In the genomic region with DNA sequence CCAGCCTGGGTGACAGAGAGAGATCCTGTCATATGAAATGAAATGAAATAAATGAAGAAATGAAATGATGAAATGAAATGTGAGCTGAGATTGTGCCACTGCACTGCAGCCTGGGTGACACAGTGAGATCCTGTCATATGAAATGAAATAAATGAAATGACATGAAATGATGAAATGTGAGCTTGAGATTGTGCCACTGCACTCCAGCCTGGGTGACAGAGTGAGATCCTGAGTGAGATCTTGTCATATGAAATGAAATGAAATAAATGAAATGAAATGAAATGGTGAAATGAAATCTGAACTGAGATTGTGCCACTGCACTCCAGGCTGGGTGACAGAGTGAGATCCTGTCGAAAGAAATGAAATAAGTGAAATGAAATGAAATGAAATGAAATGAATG, we compare ENCODE assay signal across 7 cellular contexts. TPM values are rescaled to one million over a fixed set of nuclear protein-coding genes. Genes with fewer than 3 reads are reported as not detected.
A peak's percentile ranks its signal among the peaks of the same experiment; 100 is the strongest.
DNase-seq lines count a peak whose midpoint lies in the region; ATAC-seq and TF ChIP-seq lines count a peak whose summit lies in the region.
"Not testable (repeated sequence)": the region's sequence is repeated elsewhere in the genome, so short reads cannot be mapped to it uniquely, and the experiment has no call there.

No MANE protein-coding gene starts in this region.

- H4K91ac ChIP-seq in H9 (ENCODE audit: insufficient read length, low read depth, low read length), result not testable (repeated sequence)

- H3K4me2 ChIP-seq in H9 (ENCODE audit: insufficient read depth, insufficient read length, low read length), result not testable (repeated sequence)

- not testable (repeated sequence) for H3K27me3 Mint-ChIP-seq in H9 (ENCODE audit: low read depth); activated CD4-positive, alpha-beta T cell treated with anti-CD3 and anti-CD28 coated beads for 36 hours; activated T-cell treated with anti-CD3 and anti-CD28 coated beads, Interleukin-2, amount 50 U/mL, for 72 hours (ENCODE audit: low read depth); activated naive CD8-positive, alpha-beta T cell treated with anti-CD3 and anti-CD28 coated beads for 36 hours; stimulated activated naive CD8-positive, alpha-beta T cell treated with anti-CD3 and anti-CD28 coated beads, Interleukin-15, Interleukin-2, amounts not matched to agents 100 ng/mL and 50 ng/mL, for 24 hours
- peaks cover 13% of the 10 kb centered on the region for H3K27me3 Mint-ChIP-seq in MCF 10A (ENCODE audit: insufficient read depth, unreplicated experiment)
- peaks cover 8 to 20% of the 10 kb centered on the region in 2 donors for H3K27me3 Mint-ChIP-seq in natural killer cell treated with Interleukin-12 subunit alpha and Interleukin-12 subunit beta and Interleukin-15 and Interleukin-18, amount 100 ng/mL, for 72 hours

- not testable (repeated sequence) for H2BK20ac ChIP-seq in H9 (ENCODE audit: low read depth, low read length, poor library complexity, severe bottlenecking)

- not testable (repeated sequence) for H3K4me1 Mint-ChIP-seq in H9
- peaks cover 41% of the 10 kb centered on the region for H3K4me1 Mint-ChIP-seq in activated CD4-positive, alpha-beta T cell treated with anti-CD3 and anti-CD28 coated beads for 36 hours
- peaks cover 58% of the 10 kb centered on the region for H3K4me1 Mint-ChIP-seq in activated T-cell treated with anti-CD3 and anti-CD28 coated beads, Interleukin-2, amount 50 U/mL, for 72 hours (ENCODE audit: low read depth)
- H3K4me1 Mint-ChIP-seq in activated naive CD8-positive, alpha-beta T cell treated with anti-CD3 and anti-CD28 coated beads for 36 hours, result peaks cover 20% of the 10 kb centered on the region
- H3K4me1 Mint-ChIP-seq in MCF 10A (ENCODE audit: insufficient read depth, unreplicated experiment), result peaks cover 30% of the 10 kb centered on the region
- H3K4me1 Mint-ChIP-seq in natural killer cell treated with Interleukin-12 subunit alpha and Interleukin-12 subunit beta and Interleukin-15 and Interleukin-18, amount 100 ng/mL, for 72 hours (ENCODE audit: low read depth in 2 of 2), result peaks cover 26 to 27% of the 10 kb centered on the region in 2 donors
- peaks cover 29% of the 10 kb centered on the region for H3K4me1 Mint-ChIP-seq in stimulated activated naive CD8-positive, alpha-beta T cell treated with anti-CD3 and anti-CD28 coated beads, Interleukin-15, Interleukin-2, amounts not matched to agents 100 ng/mL and 50 ng/mL, for 24 hours (ENCODE audit: low read depth)

- H4K5ac ChIP-seq in H9 (ENCODE audit: insufficient read length, low read depth, low read length), result not testable (repeated sequence)

- intact Hi-C loops in activated CD4-positive, alpha-beta T cell treated with anti-CD3 and anti-CD28 coated beads for 36 hours (cut with DNase I, micrococcal nuclease), result loop anchor here in 1 of 2 experiments (5.0 kb wide), 1 partner anchor 52 kb away; no protein-coding TSS in a partner anchor
- intact Hi-C loops in MCF 10A (cut with micrococcal nuclease), result not testable (repeated sequence)

- not testable (repeated sequence) for H3K79me1 ChIP-seq in H9 (ENCODE audit: insufficient read depth, low read depth, low read length, poor library complexity, severe bottlenecking)

- not testable (repeated sequence) for H2BK120ac ChIP-seq in H9 (ENCODE audit: low read depth, low read length, poor library complexity, severe bottlenecking)

- H4K8ac ChIP-seq in H9 (replicated peaks; ENCODE audit: insufficient read length, low read depth, low read length), result not testable (repeated sequence)

- not testable (repeated sequence) for H3K27me3 ChIP-seq in H9 (ENCODE audit: insufficient read depth, low read length)

- H3K23ac ChIP-seq in H9 (ENCODE audit: insufficient read length, low read depth, low read length), result not testable (repeated sequence)

- not testable (repeated sequence) for H4K20me1 ChIP-seq in H9 (ENCODE audit: control insufficient read depth, insufficient read depth, insufficient read length)

- not testable (repeated sequence) for H3K14ac ChIP-seq in H9 (ENCODE audit: insufficient read depth, low read length)

- BruUV-seq in MCF 10A (replicated peaks; lab: Mats Ljungman, UMichigan), result not testable (repeated sequence)

- peaks cover 0 to 10% (median 4%) of the 10 kb centered on the region in 3 experiments; a peak in 3 of 7 replicates for H3K36me3 Mint-ChIP-seq in H9 (ENCODE audit: insufficient read depth in 1 of 3, low read depth in 3 of 3)
- not testable (repeated sequence) for H3K36me3 Mint-ChIP-seq in activated CD4-positive, alpha-beta T cell treated with anti-CD3 and anti-CD28 coated beads for 36 hours (ENCODE audit: low read depth); MCF 10A (ENCODE audit: insufficient read depth, unreplicated experiment); natural killer cell treated with Interleukin-12 subunit alpha and Interleukin-12 subunit beta and Interleukin-15 and Interleukin-18, amount 100 ng/mL, for 72 hours; stimulated activated naive CD8-positive, alpha-beta T cell treated with anti-CD3 and anti-CD28 coated beads, Interleukin-15, Interleukin-2, amounts not matched to agents 100 ng/mL and 50 ng/mL, for 24 hours (ENCODE audit: low read depth)
- H3K36me3 Mint-ChIP-seq in activated T-cell treated with anti-CD3 and anti-CD28 coated beads, Interleukin-2, amount 50 U/mL, for 72 hours (ENCODE audit: insufficient read depth in 2 of 2), result peaks cover 10 to 18% of the 10 kb centered on the region in 2 donors
- H3K36me3 Mint-ChIP-seq in activated naive CD8-positive, alpha-beta T cell treated with anti-CD3 and anti-CD28 coated beads for 36 hours, result peaks cover 26% of the 10 kb centered on the region

- H3K9me3 Mint-ChIP-seq in H9; activated CD4-positive, alpha-beta T cell treated with anti-CD3 and anti-CD28 coated beads for 36 hours (ENCODE audit: low read depth); activated T-cell treated with anti-CD3 and anti-CD28 coated beads, Interleukin-2, amount 50 U/mL, for 72 hours; activated naive CD8-positive, alpha-beta T cell treated with anti-CD3 and anti-CD28 coated beads for 36 hours; MCF 10A (ENCODE audit: unreplicated experiment); natural killer cell treated with Interleukin-12 subunit alpha and Interleukin-12 subunit beta and Interleukin-15 and Interleukin-18, amount 100 ng/mL, for 72 hours; stimulated activated naive CD8-positive, alpha-beta T cell treated with anti-CD3 and anti-CD28 coated beads, Interleukin-15, Interleukin-2, amounts not matched to agents 100 ng/mL and 50 ng/mL, for 24 hours: not testable (repeated sequence)

- not testable (repeated sequence) for ATAC-seq in activated CD4-positive, alpha-beta T cell treated with anti-CD3 and anti-CD28 coated beads for 36 hours; activated T-cell treated with anti-CD3 and anti-CD28 coated beads, Interleukin-2, amount 50 U/mL, for 72 hours (replicated peaks in 1 of 2)
- peak in 1 of 2 donors; percentile 43 for ATAC-seq in natural killer cell treated with Interleukin-12 subunit alpha and Interleukin-12 subunit beta and Interleukin-15 and Interleukin-18, amount 100 ng/mL, for 72 hours

- H3K27ac Mint-ChIP-seq in H9, result peak overlapping the region in 2 of 3 experiments; percentile 9 to 13; a peak in 2 of 7 replicates
- H3K27ac Mint-ChIP-seq in activated CD4-positive, alpha-beta T cell treated with anti-CD3 and anti-CD28 coated beads for 36 hours, result peak overlapping the region; percentile 80
- peak overlapping the region; percentile 98 for H3K27ac Mint-ChIP-seq in activated T-cell treated with anti-CD3 and anti-CD28 coated beads, Interleukin-2, amount 50 U/mL, for 72 hours
- H3K27ac Mint-ChIP-seq in activated naive CD8-positive, alpha-beta T cell treated with anti-CD3 and anti-CD28 coated beads for 36 hours, result peak overlapping the region; percentile 11
- peak overlapping the region; percentile 44 for H3K27ac Mint-ChIP-seq in MCF 10A (ENCODE audit: low read depth, unreplicated experiment)
- H3K27ac Mint-ChIP-seq in natural killer cell treated with Interleukin-12 subunit alpha and Interleukin-12 subunit beta and Interleukin-15 and Interleukin-18, amount 100 ng/mL, for 72 hours, result peak overlapping the region; percentile 2 to 66
- H3K27ac Mint-ChIP-seq in stimulated activated naive CD8-positive, alpha-beta T cell treated with anti-CD3 and anti-CD28 coated beads, Interleukin-15, Interleukin-2, amounts not matched to agents 100 ng/mL and 50 ng/mL, for 24 hours, result peak overlapping the region; percentile 24

- not testable (repeated sequence) for H3K23me2 ChIP-seq in H9 (ENCODE audit: insufficient read length, low read depth, low read length, poor library complexity, severe bottlenecking)

- WGBS in H9 (ENCODE audit: extremely low coverage, insufficient read length, low lambda C conversion rate), result 100% methylated on average over 1 of the region's 1 CpG

- TF ChIP-seq CTCF in H9 (conservative IDR thresholded peaks at IDR 0.05); MCF 10A (IDR thresholded peaks at IDR 0.05; ENCODE audit: unreplicated experiment): not testable (repeated sequence)

- not testable (repeated sequence) for H2AFZ ChIP-seq in H9 (ENCODE audit: low read length)

- not testable (repeated sequence) for H3T11ph ChIP-seq in H9 (ENCODE audit: low read length)

- H2BK5ac ChIP-seq in H9 (ENCODE audit: insufficient read length, low read length), result not testable (repeated sequence)

- CTCF ChIA-PET in activated CD4-positive, alpha-beta T cell treated with anti-CD3 and anti-CD28 coated beads for 36 hours (lab: Charles Lee), result interaction anchor here (0.7 to 4.8 kb wide), 2 partner anchors 14 to 50 kb away, joined by 3 to 30 read pairs; no protein-coding TSS in a partner anchor
- CTCF ChIA-PET in MCF 10A (lab: Yijun Ruan, JAX), result interaction anchor here (1.5 kb wide), 1 partner anchor 13 kb away, joined by 4 read pairs; no protein-coding TSS in a partner anchor

- DNase-seq in H9; activated CD4-positive, alpha-beta T cell treated with anti-CD3 and anti-CD28 coated beads for 36 hours; activated T-cell treated with anti-CD3 and anti-CD28 coated beads, Interleukin-2, amount 50 U/mL, for 72 hours; activated naive CD8-positive, alpha-beta T cell treated with anti-CD3 and anti-CD28 coated beads for 36 hours; MCF 10A (ENCODE audit: unreplicated experiment); natural killer cell treated with Interleukin-12 subunit alpha and Interleukin-12 subunit beta and Interleukin-15 and Interleukin-18, amount 100 ng/mL, for 72 hours (ENCODE audit: low spot score): not testable (repeated sequence)

- not testable (repeated sequence) for H3K27ac ChIP-seq in H9 (ENCODE audit: insufficient read length, low read depth, low read length)

- POLR2A ChIA-PET in activated CD4-positive, alpha-beta T cell treated with anti-CD3 and anti-CD28 coated beads for 36 hours (lab: Charles Lee), result not testable (repeated sequence)
- POLR2A ChIA-PET in MCF 10A (lab: Yijun Ruan, JAX), result interaction anchor here (0.7 kb wide), 1 partner anchor 13 kb away, joined by 3 read pairs; no protein-coding TSS in a partner anchor

- H3K9ac ChIP-seq in H9 (ENCODE audit: extremely low read depth, insufficient read length, low read length), result not testable (repeated sequence)

- not testable (repeated sequence) for H3K56ac ChIP-seq in H9 (ENCODE audit: insufficient read length, low read depth, low read length)

- not testable (repeated sequence) for H3K4ac ChIP-seq in H9 (ENCODE audit: low read depth, low read length)

- not testable (repeated sequence) for H3K79me2 ChIP-seq in H9 (ENCODE audit: insufficient read depth, low read length)

- H3K18ac ChIP-seq in H9 (ENCODE audit: insufficient read length, low read depth, low read length), result not testable (repeated sequence)

- H2BK12ac ChIP-seq in H9 (ENCODE audit: insufficient read length, low read depth, low read length), result not testable (repeated sequence)

- H3K9me3 ChIP-seq in H9 (ENCODE audit: control insufficient read depth, low read depth, low read length), result not testable (repeated sequence)

- not testable (repeated sequence) for H2BK15ac ChIP-seq in H9 (ENCODE audit: low read depth, low read length)

- H3K4me1 ChIP-seq in H9 (ENCODE audit: insufficient read depth, low read length), result not testable (repeated sequence)

- not testable (repeated sequence) for H2AK5ac ChIP-seq in H9 (ENCODE audit: insufficient read length, low read length)

- not testable (repeated sequence) for H3K4me3 Mint-ChIP-seq in H9; activated CD4-positive, alpha-beta T cell treated with anti-CD3 and anti-CD28 coated beads for 36 hours; activated naive CD8-positive, alpha-beta T cell treated with anti-CD3 and anti-CD28 coated beads for 36 hours; MCF 10A (ENCODE audit: unreplicated experiment); natural killer cell treated with Interleukin-12 subunit alpha and Interleukin-12 subunit beta and Interleukin-15 and Interleukin-18, amount 100 ng/mL, for 72 hours; stimulated activated naive CD8-positive, alpha-beta T cell treated with anti-CD3 and anti-CD28 coated beads, Interleukin-15, Interleukin-2, amounts not matched to agents 100 ng/mL and 50 ng/mL, for 24 hours
- peak overlapping the region in 1 of 2 donors; percentile 29 for H3K4me3 Mint-ChIP-seq in activated T-cell treated with anti-CD3 and anti-CD28 coated beads, Interleukin-2, amount 50 U/mL, for 72 hours

RNA-seq across cellular contexts. Expression of gene FAN1, which starts 58.1 kb away (rescaled TPM):
- 27.4 and 28.2 TPM in 2 replicates for total RNA-seq in H9 (2021)
- total RNA-seq in activated CD4-positive, alpha-beta T cell treated with anti-CD3 and anti-CD28 coated beads for 36 hours, result 10 to 100 TPM; 11.6 to 15.4 TPM
- total RNA-seq in activated T-cell treated with anti-CD3 and anti-CD28 coated beads, Interleukin-2, amount 50 U/mL, for 72 hours, result 10 to 100 TPM; 23.8 to 26.1 TPM
- total RNA-seq in activated naive CD8-positive, alpha-beta T cell treated with anti-CD3 and anti-CD28 coated beads for 36 hours, result 10 to 100 TPM; 15.4 to 16.1 TPM
- 22.4 and 29.8 TPM in 2 replicates for total RNA-seq in MCF 10A (2022)
- total RNA-seq in natural killer cell treated with Interleukin-12 subunit alpha and Interleukin-12 subunit beta and Interleukin-15 and Interleukin-18, amount 100 ng/mL, for 72 hours, result 10 to 100 TPM; 12.6 to 23.8 TPM

Comparison
In these comparisons a context has a peak if more than half of its experiments do, and no peak if none do; other contexts are left out.
1. H3K27ac Mint-ChIP-seq: peak in every context shown above with its lines; median percentile 98 in activated T-cell treated with anti-CD3 and anti-CD28 coated beads, Interleukin-2, amount 50 U/mL, for 72 hours; 80 in activated CD4-positive, alpha-beta T cell treated with anti-CD3 and anti-CD28 coated beads for 36 hours; 44 in MCF 10A; 34 in natural killer cell treated with Interleukin-12 subunit alpha and Interleukin-12 subunit beta and Interleukin-15 and Interleukin-18, amount 100 ng/mL, for 72 hours; 24 in stimulated activated naive CD8-positive, alpha-beta T cell treated with anti-CD3 and anti-CD28 coated beads, Interleukin-15, Interleukin-2, amounts not matched to agents 100 ng/mL and 50 ng/mL, for 24 hours; 11 in H9; 11 in activated naive CD8-positive, alpha-beta T cell treated with anti-CD3 and anti-CD28 coated beads for 36 hours.